8 cellular contexts compared by ENCODE assay signal in genomic region chr16:29081825-29082639, GRCh38.
DNase-seq lines count a peak whose midpoint lies in the region; ATAC-seq and TF ChIP-seq lines count a peak whose summit lies in the region.
"Not testable (repeated sequence)": the region's sequence is repeated elsewhere in the genome, so short reads cannot be mapped to it uniquely, and the experiment has no call there.

No MANE protein-coding gene starts in this region.

- H3K9me3 Mint-ChIP-seq in T-helper 2 cell treated with Interferon-gamma antibody and Interleukin-4, amounts not matched to agents 5 μg/mL and 100 μg/mL, for 36 hours; immature natural killer cell: not testable (repeated sequence)

- H3K4me3 Mint-ChIP-seq in T-helper 2 cell treated with Interferon-gamma antibody and Interleukin-4, amounts not matched to agents 5 μg/mL and 100 μg/mL, for 36 hours: peak overlapping the region; percentile 85
- H3K4me3 Mint-ChIP-seq in immature natural killer cell: peak overlapping the region; percentile 77 to 85 (median 81)

- not testable (repeated sequence) for H3K27me3 ChIP-seq in osteoblast (ENCODE audit: insufficient read depth, low read length)

- not testable (repeated sequence) for H3K36me3 ChIP-seq in osteoblast (ENCODE audit: insufficient read depth, low read length)

- not testable (repeated sequence) for TF ChIP-seq CTCF in C4-2B (conservative IDR thresholded peaks at IDR 0.05); osteoblast (IDR thresholded peaks at IDR 0.05; ENCODE audit: extremely low read depth, low read depth, low read length)

- H3K79me2 ChIP-seq in osteoblast (ENCODE audit: insufficient read depth, low read length): not testable (repeated sequence)

- H3K4me1 ChIP-seq in osteoblast (ENCODE audit: insufficient read depth, low read length): not testable (repeated sequence)

- ATAC-seq in HG02884 (IDR thresholded peaks at IDR 0.05; ENCODE audit: unreplicated experiment): peak; percentile 48

- peak; percentile 23 for DNase-seq in T-helper 2 cell treated with Interferon-gamma antibody and Interleukin-4, amounts not matched to agents 5 μg/mL and 100 μg/mL, for 36 hours (ENCODE audit: low spot score)
- peak; percentile 32 for DNase-seq in activated effector memory CD4-positive, alpha-beta T cell treated with Interleukin-2 at 50 U/mL for 16 hours
- DNase-seq in dermis blood vessel endothelial cell (peak; percentile 37), immature natural killer cell (peak in 2 of 3 donors; percentile 27 to 33)
- DNase-seq in osteoblast (ENCODE audit: insufficient read length, low spot score, missing footprints): not testable (repeated sequence)
- peak; percentile 4 to 22 for DNase-seq in stimulated activated CD8-positive, alpha-beta memory T cell treated with anti-CD3 and anti-CD28 coated beads, Interleukin-7, amount 100 ng/mL, for 4 hours (ENCODE audit: low read depth in 2 of 2)

- H3K36me3 Mint-ChIP-seq in T-helper 2 cell treated with Interferon-gamma antibody and Interleukin-4, amounts not matched to agents 5 μg/mL and 100 μg/mL, for 36 hours (ENCODE audit: low read depth); immature natural killer cell: not testable (repeated sequence)

- not testable (repeated sequence) for H3K4me1 Mint-ChIP-seq in T-helper 2 cell treated with Interferon-gamma antibody and Interleukin-4, amounts not matched to agents 5 μg/mL and 100 μg/mL, for 36 hours (ENCODE audit: low read depth); immature natural killer cell

- H3K27ac ChIP-seq in C4-2B: peak overlapping the region; percentile 38; the same call in 1 of the 2 replicates
- not testable (repeated sequence) for H3K27ac ChIP-seq in osteoblast (ENCODE audit: low read depth, low read length)

- not testable (repeated sequence) for H3K27me3 Mint-ChIP-seq in T-helper 2 cell treated with Interferon-gamma antibody and Interleukin-4, amounts not matched to agents 5 μg/mL and 100 μg/mL, for 36 hours (ENCODE audit: low read depth); immature natural killer cell (ENCODE audit: low read depth in 3 of 3)

- H3K4me2 ChIP-seq in osteoblast (ENCODE audit: insufficient read depth, low read length): peak overlapping the region; percentile 32

- peak overlapping the region; percentile 43 for H3K4me3 ChIP-seq in osteoblast (ENCODE audit: insufficient read depth, low read length)

- H3K27ac Mint-ChIP-seq in T-helper 2 cell treated with Interferon-gamma antibody and Interleukin-4, amounts not matched to agents 5 μg/mL and 100 μg/mL, for 36 hours: peak overlapping the region; percentile 36
- H3K27ac Mint-ChIP-seq in immature natural killer cell: peak overlapping the region; percentile 13 to 83 (median 57)

- H2AFZ ChIP-seq in osteoblast (ENCODE audit: low read length): not testable (repeated sequence)

- H4K20me1 ChIP-seq in osteoblast (ENCODE audit: insufficient read depth, low read length): not testable (repeated sequence)

- not testable (repeated sequence) for H3K9me3 ChIP-seq in osteoblast (ENCODE audit: low read depth, low read length)
